In the genomic region with DNA sequence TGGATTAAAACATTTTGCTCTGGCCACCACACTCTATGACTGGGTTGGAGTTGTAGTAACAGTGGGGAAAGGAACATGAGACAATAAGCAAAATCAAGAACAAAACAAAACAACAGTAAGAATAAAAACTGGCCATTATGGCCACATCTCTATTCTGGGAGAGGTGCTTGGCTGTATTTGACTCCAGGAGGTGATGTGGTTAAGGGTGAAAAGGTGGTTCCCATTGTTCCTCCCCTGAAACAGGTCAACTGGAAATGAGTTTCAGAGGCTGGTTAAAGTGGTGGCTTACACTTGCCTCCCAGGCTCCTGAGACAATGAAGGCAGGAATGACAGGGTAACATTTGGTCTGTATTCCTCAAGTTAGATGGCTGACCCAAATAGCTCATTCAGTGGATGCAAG, we compare ENCODE assay signal across 33 cellular contexts.
"Had no signal": no experiment of that assay in that cellular context is flagged by ENCODE, and none has a peak within 500 bp of the region (broad histone marks: within the 10 kb centered on the region; RNA-seq: fewer than 3 reads in every experiment).

No MANE protein-coding gene starts in this region.

- H3K4me3 Mint-ChIP-seq: activated B cell treated with CpG ODN at 0.5 μM for 24 hours; activated CD8-positive, alpha-beta T cell treated with anti-CD3 and anti-CD28 coated beads for 36 hours; activated naive CD8-positive, alpha-beta T cell; activated T-cell treated with anti-CD3 and anti-CD28 coated beads, Interleukin-2, amount 50 U/mL, for 4 hours; activated T-helper 17 cell treated with anti-CD3 and anti-CD28 coated beads, Interleukin-2, amount 50 U/mL, for 72 hours; central memory CD8-positive, alpha-beta T cell; dendritic cell treated with granulocyte-macrophage colony-stimulating factor and Interleukin-4, amounts not matched to agents 40 ng/mL and 50 ng/mL, for 4 days; endodermal cell; T-helper 17 cell; T-helper 2 cell treated with Interferon-gamma antibody and Interleukin-4, amounts not matched to agents 5 μg/mL and 100 μg/mL, for 36 hours had no signal

- H3K9me3 ChIP-seq: esophagus muscularis mucosa, gastrocnemius medialis, heart left ventricle had no signal

- H3K27me3 Mint-ChIP-seq: central memory CD8-positive, alpha-beta T cell; dendritic cell treated with granulocyte-macrophage colony-stimulating factor and Interleukin-4, amounts not matched to agents 40 ng/mL and 50 ng/mL, for 4 days had no signal

- ATAC-seq: activated CD4-positive, CD25-positive, alpha-beta regulatory T cell treated with anti-CD3 and anti-CD28 coated beads, Interleukin-2, amount 50 U/mL, for 24 hours; activated CD8-positive, alpha-beta T cell treated with anti-CD3 and anti-CD28 coated beads for 36 hours; activated T-cell treated with anti-CD3 and anti-CD28 coated beads, Interleukin-2, amount 50 U/mL, for 4 hours; activated T-helper 17 cell treated with anti-CD3 and anti-CD28 coated beads, Interleukin-2, amount 50 U/mL, for 72 hours; foreskin keratinocyte; gastrocnemius medialis; heart left ventricle; T-helper 17 cell had no signal

- H3K4me1 ChIP-seq: esophagus muscularis mucosa, foreskin keratinocyte, gastrocnemius medialis, heart left ventricle had no signal

- H3K36me3 Mint-ChIP-seq: activated naive CD8-positive, alpha-beta T cell had no signal

- H3K9me3 Mint-ChIP-seq: activated B cell treated with CpG ODN at 0.5 μM for 24 hours; activated CD8-positive, alpha-beta T cell treated with anti-CD3 and anti-CD28 coated beads for 36 hours; activated T-helper 17 cell treated with anti-CD3 and anti-CD28 coated beads, Interleukin-2, amount 50 U/mL, for 72 hours; central memory CD8-positive, alpha-beta T cell; T-helper 2 cell treated with Interferon-gamma antibody and Interleukin-4, amounts not matched to agents 5 μg/mL and 100 μg/mL, for 36 hours had no signal

- H3K4me1 Mint-ChIP-seq: activated B cell treated with CpG ODN at 0.5 μM for 24 hours; activated T-helper 17 cell treated with anti-CD3 and anti-CD28 coated beads, Interleukin-2, amount 50 U/mL, for 72 hours; central memory CD8-positive, alpha-beta T cell; T-helper 17 cell had no signal

- H3K4me3 ChIP-seq: coronary artery, dorsolateral prefrontal cortex, esophagus muscularis mucosa, gastrocnemius medialis, heart left ventricle had no signal

- H3K27ac Mint-ChIP-seq: activated B cell treated with CpG ODN at 0.5 μM for 24 hours; activated CD8-positive, alpha-beta T cell treated with anti-CD3 and anti-CD28 coated beads for 36 hours; activated naive CD8-positive, alpha-beta T cell; activated T-helper 17 cell treated with anti-CD3 and anti-CD28 coated beads, Interleukin-2, amount 50 U/mL, for 72 hours; dendritic cell treated with granulocyte-macrophage colony-stimulating factor and Interleukin-4, amounts not matched to agents 40 ng/mL and 50 ng/mL, for 4 days; endodermal cell; T-helper 17 cell; T-helper 2 cell treated with Interferon-gamma antibody and Interleukin-4, amounts not matched to agents 5 μg/mL and 100 μg/mL, for 36 hours had no signal

- H3K27ac ChIP-seq: brain microvascular endothelial cell, coronary artery, dorsolateral prefrontal cortex, esophagus muscularis mucosa, foreskin keratinocyte, gastrocnemius medialis, heart left ventricle, WERI-Rb-1 had no signal

- DNase-seq: activated B cell treated with CpG ODN at 0.5 μM for 24 hours; activated CD4-positive, alpha-beta T cell treated with anti-CD3 and anti-CD28 coated beads for 48 hours; activated CD4-positive, alpha-beta T cell treated with anti-CD3 and anti-CD28 coated beads, Interleukin-2, amount 50 U/mL, for 1 hour; activated CD4-positive, alpha-beta T cell treated with anti-CD3 and anti-CD28 coated beads, Interleukin-2, amount 50 U/mL, for 48 hours; activated CD8-positive, alpha-beta memory T cell treated with anti-CD3 and anti-CD28 coated beads for 24 hours; activated CD8-positive, alpha-beta T cell treated with anti-CD3 and anti-CD28 coated beads for 36 hours; activated effector memory CD4-positive, alpha-beta T cell treated with Interleukin-2 at 50 U/mL for 16 hours; activated gamma-delta T cell treated with Interleukin-2 at 50 U/mL for 16 hours; activated naive CD4-positive, alpha-beta T cell treated with anti-CD3 and anti-CD28 coated beads, Interleukin-2, amount 50 U/mL, for 16 hours; activated naive CD4-positive, alpha-beta T cell treated with Interleukin-2 at 50 U/mL for 16 hours; activated T-cell treated with anti-CD3 and anti-CD28 coated beads, Interleukin-2, amount 50 U/mL, for 4 hours; amniotic stem cell; anterior cingulate cortex; brain microvascular endothelial cell; dorsolateral prefrontal cortex; effector memory CD4-positive, alpha-beta T cell; endodermal cell; erythroblast; foreskin keratinocyte; gastrocnemius medialis; glutamatergic neuron; heart left ventricle; T-helper 17 cell; T1000; WERI-Rb-1 had no signal

- H3K27me3 ChIP-seq: brain microvascular endothelial cell, dorsolateral prefrontal cortex, esophagus muscularis mucosa, foreskin keratinocyte, gastrocnemius medialis had no signal

- H3K36me3 ChIP-seq: brain microvascular endothelial cell, esophagus muscularis mucosa, gastrocnemius medialis, heart left ventricle, WERI-Rb-1 had no signal
